ENCODE assay signal across 1 cellular context in the genomic region with DNA sequence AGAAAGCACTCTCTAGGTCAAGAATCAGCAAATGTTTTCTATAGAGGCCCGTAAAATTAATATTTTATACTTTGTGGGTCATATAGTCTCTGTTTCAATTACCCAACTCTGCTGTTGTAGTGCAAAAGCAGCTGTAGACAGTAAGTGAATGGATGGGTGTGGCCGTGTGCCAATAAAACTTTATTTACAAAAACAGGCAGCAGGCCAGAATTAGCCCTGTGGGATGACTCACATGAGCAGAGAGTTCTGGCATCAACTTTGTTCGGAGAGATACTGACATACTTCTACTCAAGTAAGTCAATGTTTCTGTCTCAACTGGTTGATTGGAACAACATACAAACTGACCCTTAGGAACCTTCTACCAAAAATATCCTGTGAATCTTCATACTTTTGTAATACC.
TF ChIP-seq lines count a peak whose summit lies in the region.

No MANE protein-coding gene starts in this region.

TF ChIP-seq in K562, 482 proteins besides CTCF, POLR2A, EP300 and RAD21:
- TF ChIP-seq, protein P1, sequence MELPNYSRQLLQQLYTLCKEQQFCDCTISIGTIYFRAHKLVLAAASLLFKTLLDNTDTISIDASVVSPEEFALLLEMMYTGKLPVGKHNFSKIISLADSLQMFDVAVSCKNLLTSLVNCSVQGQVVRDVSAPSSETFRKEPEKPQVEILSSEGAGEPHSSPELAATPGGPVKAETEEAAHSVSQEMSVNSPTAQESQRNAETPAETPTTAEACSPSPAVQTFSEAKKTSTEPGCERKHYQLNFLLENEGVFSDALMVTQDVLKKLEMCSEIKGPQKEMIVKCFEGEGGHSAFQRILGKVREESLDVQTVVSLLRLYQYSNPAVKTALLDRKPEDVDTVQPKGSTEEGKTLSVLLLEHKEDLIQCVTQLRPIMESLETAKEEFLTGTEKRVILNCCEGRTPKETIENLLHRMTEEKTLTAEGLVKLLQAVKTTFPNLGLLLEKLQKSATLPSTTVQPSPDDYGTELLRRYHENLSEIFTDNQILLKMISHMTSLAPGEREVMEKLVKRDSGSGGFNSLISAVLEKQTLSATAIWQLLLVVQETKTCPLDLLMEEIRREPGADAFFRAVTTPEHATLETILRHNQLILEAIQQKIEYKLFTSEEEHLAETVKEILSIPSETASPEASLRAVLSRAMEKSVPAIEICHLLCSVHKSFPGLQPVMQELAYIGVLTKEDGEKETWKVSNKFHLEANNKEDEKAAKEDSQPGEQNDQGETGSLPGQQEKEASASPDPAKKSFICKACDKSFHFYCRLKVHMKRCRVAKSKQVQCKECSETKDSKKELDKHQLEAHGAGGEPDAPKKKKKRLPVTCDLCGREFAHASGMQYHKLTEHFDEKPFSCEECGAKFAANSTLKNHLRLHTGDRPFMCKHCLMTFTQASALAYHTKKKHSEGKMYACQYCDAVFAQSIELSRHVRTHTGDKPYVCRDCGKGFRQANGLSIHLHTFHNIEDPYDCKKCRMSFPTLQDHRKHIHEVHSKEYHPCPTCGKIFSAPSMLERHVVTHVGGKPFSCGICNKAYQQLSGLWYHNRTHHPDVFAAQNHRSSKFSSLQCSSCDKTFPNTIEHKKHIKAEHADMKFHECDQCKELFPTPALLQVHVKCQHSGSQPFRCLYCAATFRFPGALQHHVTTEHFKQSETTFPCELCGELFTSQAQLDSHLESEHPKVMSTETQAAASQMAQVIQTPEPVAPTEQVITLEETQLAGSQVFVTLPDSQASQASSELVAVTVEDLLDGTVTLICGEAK (IDR thresholded peaks at IDR 0.05) = peak; percentile 93
- TF ChIP-seq, protein P1 (CRISPR knock-in tag; IDR thresholded peaks at IDR 0.05) = peak; percentile 83
- peak; percentile 73 for TF ChIP-seq NFIC (IDR thresholded peaks at IDR 0.05)
- TF ChIP-seq PTTG1 (tag; IDR thresholded peaks at IDR 0.05; ENCODE audit: low read depth) = no peak
